ENCODE assay signal across 16 cellular contexts in genomic region chr22:44292521-44292920, GRCh38.
"Had no signal": no experiment of that assay in that cellular context is flagged by ENCODE, and none has a peak within 500 bp of the region (broad histone marks: within the 10 kb centered on the region; RNA-seq: fewer than 3 reads in every experiment).

No MANE protein-coding gene starts in this region.

- DNase-seq: KBM-7, NCI-H1092, NCI-H1105 treated with DMSO at 0.1 percent for 48 hours, NCI-H1417 treated with DMSO at 0.1 percent for 48 hours, NCI-H146, NCI-H1694 treated with DMSO at 0.1 percent for 48 hours, NCI-H1930, NCI-H2081, NCI-H2107, NCI-H2227 treated with DMSO at 0.1 percent for 48 hours, NCI-H524, NCI-H774, RPMI8226, SHP77, SK-N-SH had no signal

- H3K27ac ChIP-seq: HL-60 had no signal
